In genomic region chr9:68778635-68779034, GRCh38 we compare ENCODE assay signal across 1 cellular context.
TF ChIP-seq lines count a peak whose summit lies in the region.

No MANE protein-coding gene starts in this region.

TF ChIP-seq in K562, 482 proteins besides CTCF, POLR2A, EP300 and RAD21 (continues in another document):
- TF ChIP-seq ZNF347 (CRISPR knock-in tag; IDR thresholded peaks at IDR 0.05; ENCODE audit: low read depth) (no peak), BHLHE40 (IDR thresholded peaks at IDR 0.05; ENCODE audit: low read length) (no peak), ZNF444 (CRISPR knock-in tag; IDR thresholded peaks at IDR 0.05) (no peak), DNMT1 (IDR thresholded peaks at IDR 0.05) (no peak), RCOR1 (IDR thresholded peaks at IDR 0.05; ENCODE audit: borderline replicate concordance in 1 of 2, low read depth in 2 of 2, low read length in 2 of 2) (no peak), FUS (optimal IDR thresholded peaks at IDR 0.05; ENCODE audit: low read depth, low read length) (no peak), KDM1A (IDR thresholded peaks at IDR 0.05) (0 out of 4 replicates have a peak, but pooled peaks have one; percentile 14 to 20), ZNF395 (CRISPR knock-in tag; IDR thresholded peaks at IDR 0.05) (no peak), SAFB (IDR thresholded peaks at IDR 0.05; ENCODE audit: borderline replicate concordance, low read depth, low read length) (no peak), DACH1 (IDR thresholded peaks at IDR 0.05; ENCODE audit: partially characterized antibody) (no peak), ZNF699 (CRISPR knock-in tag; IDR thresholded peaks at IDR 0.05; ENCODE audit: insufficient replicate concordance) (no peak), ASH1L (IDR thresholded peaks at IDR 0.05; ENCODE audit: borderline replicate concordance, low read depth, partially characterized antibody) (no peak), CXXC5 (CRISPR knock-in tag; IDR thresholded peaks at IDR 0.05) (0 out of 2 replicates have a peak, but pooled peaks have one; percentile 21), ZNF140 (CRISPR knock-in tag; IDR thresholded peaks at IDR 0.05) (no peak), ZNF274 (IDR thresholded peaks at IDR 0.05; ENCODE audit: borderline replicate concordance, low read depth, low read length) (no peak), ZNF184 (CRISPR knock-in tag; IDR thresholded peaks at IDR 0.05) (no peak), WHSC1 (IDR thresholded peaks at IDR 0.05; ENCODE audit: low read length) (no peak), E2F1 (CRISPR knock-in tag; IDR thresholded peaks at IDR 0.05) (no peak), STAT6 (CRISPR knock-in tag; IDR thresholded peaks at IDR 0.05) (no peak), PATZ1 (CRISPR knock-in tag; IDR thresholded peaks at IDR 0.05; ENCODE audit: borderline replicate concordance) (no peak), POU5F1 (IDR thresholded peaks at IDR 0.05; ENCODE audit: borderline replicate concordance, low read depth, low read length, partially characterized antibody) (no peak), STAG1 (CRISPR knock-in tag; IDR thresholded peaks at IDR 0.05; ENCODE audit: borderline replicate concordance) (no peak), ZKSCAN8 (CRISPR knock-in tag; IDR thresholded peaks at IDR 0.05) (no peak), POLR2H (tag; IDR thresholded peaks at IDR 0.05; ENCODE audit: low read depth) (peak; percentile 40), ZNF551 (CRISPR knock-in tag; IDR thresholded peaks at IDR 0.05) (no peak), C11orf30 (IDR thresholded peaks at IDR 0.05; ENCODE audit: low read depth) (peak; percentile 99), SOX6 (IDR thresholded peaks at IDR 0.05) (peak; percentile 56), CC2D1A (IDR thresholded peaks at IDR 0.05) (peak; percentile 30; the same call in 1 of the 2 replicates), TRIM28 (IDR thresholded peaks at IDR 0.05) (no peak), MAFF (IDR thresholded peaks at IDR 0.05; ENCODE audit: low read length) (peak; percentile 91), HCFC1 (IDR thresholded peaks at IDR 0.05; ENCODE audit: low read depth, low read length) (no peak), TCF15 (CRISPR knock-in tag; IDR thresholded peaks at IDR 0.05) (no peak), SREBF2 (CRISPR knock-in tag; IDR thresholded peaks at IDR 0.05) (no peak), CBX2 (IDR thresholded peaks at IDR 0.05; ENCODE audit: insufficient read depth, low read length, poor library complexity, severe bottlenecking) (no peak), SRSF1 (IDR thresholded peaks at IDR 0.05; ENCODE audit: low read depth, low read length) (no peak), PTRF (tag; IDR thresholded peaks at IDR 0.05) (no peak), PML (IDR thresholded peaks at IDR 0.05; ENCODE audit: low read length) (no peak), MBD2 (IDR thresholded peaks at IDR 0.05; ENCODE audit: borderline replicate concordance, low read depth) (no peak), ZHX1 (conservative IDR thresholded peaks at IDR 0.05; ENCODE audit: low read length) (no peak), HDAC2 (IDR thresholded peaks at IDR 0.05) (no peak; the same call in 1 of the 2 replicates), BRD4 (IDR thresholded peaks at IDR 0.05) (no peak), ZNF316 (IDR thresholded peaks at IDR 0.05) (peak; percentile 100), TRIM24 (IDR thresholded peaks at IDR 0.05) (peak in 1 of 2 experiments; percentile 31; a peak in 1 of 4 replicates), U2AF1 (optimal IDR thresholded peaks at IDR 0.05; ENCODE audit: low read depth, low read length) (no peak), MIER1 (IDR thresholded peaks at IDR 0.05; ENCODE audit: low read depth) (no peak), HEY1 (CRISPR knock-in tag; IDR thresholded peaks at IDR 0.05; ENCODE audit: borderline replicate concordance) (no peak), ETV5 (CRISPR knock-in tag; IDR thresholded peaks at IDR 0.05; ENCODE audit: low read depth) (no peak), SMARCE1 (IDR thresholded peaks at IDR 0.05) (peak; percentile 60; the same call in 1 of the 2 replicates)
- TF ChIP-seq, protein P1, sequence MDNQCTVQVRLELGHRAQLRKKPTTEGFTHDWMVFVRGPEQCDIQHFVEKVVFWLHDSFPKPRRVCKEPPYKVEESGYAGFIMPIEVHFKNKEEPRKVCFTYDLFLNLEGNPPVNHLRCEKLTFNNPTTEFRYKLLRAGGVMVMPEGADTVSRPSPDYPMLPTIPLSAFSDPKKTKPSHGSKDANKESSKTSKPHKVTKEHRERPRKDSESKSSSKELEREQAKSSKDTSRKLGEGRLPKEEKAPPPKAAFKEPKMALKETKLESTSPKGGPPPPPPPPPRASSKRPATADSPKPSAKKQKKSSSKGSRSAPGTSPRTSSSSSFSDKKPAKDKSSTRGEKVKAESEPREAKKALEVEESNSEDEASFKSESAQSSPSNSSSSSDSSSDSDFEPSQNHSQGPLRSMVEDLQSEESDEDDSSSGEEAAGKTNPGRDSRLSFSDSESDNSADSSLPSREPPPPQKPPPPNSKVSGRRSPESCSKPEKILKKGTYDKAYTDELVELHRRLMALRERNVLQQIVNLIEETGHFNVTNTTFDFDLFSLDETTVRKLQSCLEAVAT (IDR thresholded peaks at IDR 0.05) = 0 out of 4 replicates have a peak, but pooled peaks have one; percentile 24 to 27
- TF ChIP-seq, protein P2, sequence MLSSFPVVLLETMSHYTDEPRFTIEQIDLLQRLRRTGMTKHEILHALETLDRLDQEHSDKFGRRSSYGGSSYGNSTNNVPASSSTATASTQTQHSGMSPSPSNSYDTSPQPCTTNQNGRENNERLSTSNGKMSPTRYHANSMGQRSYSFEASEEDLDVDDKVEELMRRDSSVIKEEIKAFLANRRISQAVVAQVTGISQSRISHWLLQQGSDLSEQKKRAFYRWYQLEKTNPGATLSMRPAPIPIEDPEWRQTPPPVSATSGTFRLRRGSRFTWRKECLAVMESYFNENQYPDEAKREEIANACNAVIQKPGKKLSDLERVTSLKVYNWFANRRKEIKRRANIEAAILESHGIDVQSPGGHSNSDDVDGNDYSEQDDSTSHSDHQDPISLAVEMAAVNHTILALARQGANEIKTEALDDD (IDR thresholded peaks at IDR 0.05) = no peak
- TF ChIP-seq, protein P3, sequence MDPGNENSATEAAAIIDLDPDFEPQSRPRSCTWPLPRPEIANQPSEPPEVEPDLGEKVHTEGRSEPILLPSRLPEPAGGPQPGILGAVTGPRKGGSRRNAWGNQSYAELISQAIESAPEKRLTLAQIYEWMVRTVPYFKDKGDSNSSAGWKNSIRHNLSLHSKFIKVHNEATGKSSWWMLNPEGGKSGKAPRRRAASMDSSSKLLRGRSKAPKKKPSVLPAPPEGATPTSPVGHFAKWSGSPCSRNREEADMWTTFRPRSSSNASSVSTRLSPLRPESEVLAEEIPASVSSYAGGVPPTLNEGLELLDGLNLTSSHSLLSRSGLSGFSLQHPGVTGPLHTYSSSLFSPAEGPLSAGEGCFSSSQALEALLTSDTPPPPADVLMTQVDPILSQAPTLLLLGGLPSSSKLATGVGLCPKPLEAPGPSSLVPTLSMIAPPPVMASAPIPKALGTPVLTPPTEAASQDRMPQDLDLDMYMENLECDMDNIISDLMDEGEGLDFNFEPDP (CRISPR knock-in tag; IDR thresholded peaks at IDR 0.05) = no peak
- TF ChIP-seq, protein P4, sequence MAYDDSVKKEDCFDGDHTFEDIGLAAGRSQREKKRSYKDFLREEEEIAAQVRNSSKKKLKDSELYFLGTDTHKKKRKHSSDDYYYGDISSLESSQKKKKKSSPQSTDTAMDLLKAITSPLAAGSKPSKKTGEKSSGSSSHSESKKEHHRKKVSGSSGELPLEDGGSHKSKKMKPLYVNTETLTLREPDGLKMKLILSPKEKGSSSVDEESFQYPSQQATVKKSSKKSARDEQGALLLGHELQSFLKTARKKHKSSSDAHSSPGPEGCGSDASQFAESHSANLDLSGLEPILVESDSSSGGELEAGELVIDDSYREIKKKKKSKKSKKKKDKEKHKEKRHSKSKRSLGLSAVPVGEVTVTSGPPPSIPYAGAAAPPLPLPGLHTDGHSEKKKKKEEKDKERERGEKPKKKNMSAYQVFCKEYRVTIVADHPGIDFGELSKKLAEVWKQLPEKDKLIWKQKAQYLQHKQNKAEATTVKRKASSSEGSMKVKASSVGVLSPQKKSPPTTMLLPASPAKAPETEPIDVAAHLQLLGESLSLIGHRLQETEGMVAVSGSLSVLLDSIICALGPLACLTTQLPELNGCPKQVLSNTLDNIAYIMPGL (CRISPR knock-in tag; IDR thresholded peaks at IDR 0.05) = no peak
- TF ChIP-seq, protein P5, sequence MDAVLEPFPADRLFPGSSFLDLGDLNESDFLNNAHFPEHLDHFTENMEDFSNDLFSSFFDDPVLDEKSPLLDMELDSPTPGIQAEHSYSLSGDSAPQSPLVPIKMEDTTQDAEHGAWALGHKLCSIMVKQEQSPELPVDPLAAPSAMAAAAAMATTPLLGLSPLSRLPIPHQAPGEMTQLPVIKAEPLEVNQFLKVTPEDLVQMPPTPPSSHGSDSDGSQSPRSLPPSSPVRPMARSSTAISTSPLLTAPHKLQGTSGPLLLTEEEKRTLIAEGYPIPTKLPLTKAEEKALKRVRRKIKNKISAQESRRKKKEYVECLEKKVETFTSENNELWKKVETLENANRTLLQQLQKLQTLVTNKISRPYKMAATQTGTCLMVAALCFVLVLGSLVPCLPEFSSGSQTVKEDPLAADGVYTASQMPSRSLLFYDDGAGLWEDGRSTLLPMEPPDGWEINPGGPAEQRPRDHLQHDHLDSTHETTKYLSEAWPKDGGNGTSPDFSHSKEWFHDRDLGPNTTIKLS (IDR thresholded peaks at IDR 0.05; ENCODE audit: borderline replicate concordance, low read depth) = no peak
